21 cellular contexts compared by ENCODE assay signal in the genomic region with DNA sequence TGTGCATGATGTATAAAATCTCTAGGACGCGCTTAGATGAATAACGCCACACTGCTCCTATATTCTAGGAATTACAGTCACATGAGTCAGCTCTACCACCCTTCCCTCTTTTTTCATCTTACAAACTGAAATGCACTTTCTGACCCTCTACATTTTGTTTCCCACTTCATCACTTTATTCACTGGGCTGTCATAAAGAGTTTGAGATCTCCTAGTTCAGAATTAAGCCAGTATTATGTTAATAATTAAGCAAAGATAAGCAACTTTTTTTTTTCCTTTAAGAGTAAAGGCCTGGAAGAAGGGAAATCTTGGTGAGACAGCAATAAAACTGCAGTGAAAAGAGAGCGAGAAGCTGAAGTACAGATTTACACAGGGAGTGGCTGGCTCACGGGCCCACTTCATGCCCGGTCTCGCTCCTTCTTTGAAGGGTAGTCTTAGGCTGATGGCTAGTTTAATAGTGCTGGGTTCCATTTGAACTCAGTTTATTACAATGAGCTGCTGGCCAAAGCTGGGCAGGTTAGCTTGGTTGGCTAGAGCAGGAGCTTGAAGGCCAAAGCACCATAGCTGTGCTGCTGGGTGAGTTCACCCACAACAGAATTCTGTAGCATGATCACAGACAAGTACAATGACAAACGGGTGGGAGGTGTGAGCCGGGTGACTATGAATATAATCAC.
A peak's percentile ranks its signal among the peaks of the same experiment; 100 is the strongest.
DNase-seq lines count a peak whose midpoint lies in the region; ATAC-seq, FAIRE-seq and TF ChIP-seq lines count a peak whose summit lies in the region.
"Had no signal": no experiment of that assay in that cellular context is flagged by ENCODE, and none has a peak within 500 bp of the region (broad histone marks: within the 10 kb centered on the region; RNA-seq: fewer than 3 reads in every experiment).

No MANE protein-coding gene starts in this region.

- BruUV-seq in Caco-2 (replicated peaks; lab: Mats Ljungman, UMichigan) (no TSS peak), K562 (replicated peaks; lab: Mats Ljungman, UMichigan) (no TSS peak)

- DNase-seq in Caco-2: peak; percentile 33 to 47
- no peak for DNase-seq in K562 (ENCODE audit: extremely low read depth in 1 of 4, low spot score in 3 of 4)
- no peak for DNase-seq in glutamatergic neuron
- peak in 3 of 6 donors; percentile 7 to 27 (median 15) for DNase-seq in pancreas
- no peak for DNase-seq in activated T-cell treated with anti-CD3 and anti-CD28 coated beads, Interleukin-2, amount 50 U/mL, for 72 hours
- no peak for DNase-seq in MV-4-11 (lab: John Stamatoyannopoulos, UW)
- no peak for DNase-seq in activated T-cell treated with anti-CD3 and anti-CD28 coated beads, Interleukin-2, amount 50 U/mL, for 48 hours
- DNase-seq in T-helper 1 cell: no peak
- DNase-seq: activated CD4-positive, CD25-positive, alpha-beta regulatory T cell treated with anti-CD3 and anti-CD28 coated beads, Interleukin-2, amount 50 U/mL, for 72 hours; activated CD8-positive, alpha-beta memory T cell treated with anti-CD3 and anti-CD28 coated beads, Interleukin-2, amount 50 U/mL, for 4 hours; activated naive CD4-positive, alpha-beta T cell treated with anti-CD3 and anti-CD28 coated beads for 36 hours; effector CD8-positive, alpha-beta T cell; NCI-H1048; occipital lobe; RPMI8226; stimulated activated naive B cell treated with anti-CD40 and anti-IgM and Interleukin-4, amounts not matched to agents 10 μg/mL and 1 μg/mL and 100 μg/mL, for 72 hours had no signal

- 18% methylated on average over 9 of the region's 9 CpGs for WGBS in K562 (ENCODE audit: insufficient coverage, low coverage, missing lambda C conversion rate)
- WGBS in pancreas, 2 donors: 39 to 46% methylated on average over 9 of the region's 9 CpGs

- intact Hi-C loops in Caco-2 (cut with micrococcal nuclease; ENCODE audit: unreplicated experiment) (loop anchor here (10.0 kb wide), 1 partner anchor 105 kb away; no protein-coding TSS in a partner anchor), K562 (cut with micrococcal nuclease) (no loop called here), pancreas (cut with DNase I) (no loop called here)

- no peak overlapping the region for H3K27ac ChIP-seq in K562 (ENCODE audit: extremely low read depth, low read depth, low read length)
- peak overlapping the region in 3 of 4 donors; percentile 38 to 79 (median 75) for H3K27ac ChIP-seq in pancreas

- H3K27me3 Mint-ChIP-seq in Caco-2 (ENCODE audit: insufficient read depth, unreplicated experiment): no peaks in the 10 kb centered on the region
- no peaks in the 10 kb centered on the region for H3K27me3 Mint-ChIP-seq in glutamatergic neuron (ENCODE audit: unreplicated experiment)
- H3K27me3 Mint-ChIP-seq in activated T-cell treated with anti-CD3 and anti-CD28 coated beads, Interleukin-2, amount 50 U/mL, for 72 hours (ENCODE audit: low read depth): peaks cover under 1% of the 10 kb centered on the region
- H3K27me3 Mint-ChIP-seq: stimulated activated naive B cell treated with anti-CD40 and anti-IgM and Interleukin-4, amounts not matched to agents 10 μg/mL and 1 μg/mL and 100 μg/mL, for 72 hours had no signal

- peak overlapping the region; percentile 88 for H3K27ac Mint-ChIP-seq in Caco-2 (ENCODE audit: unreplicated experiment)
- H3K27ac Mint-ChIP-seq in glutamatergic neuron (ENCODE audit: unreplicated experiment): no peak overlapping the region
- no peak overlapping the region for H3K27ac Mint-ChIP-seq in activated T-cell treated with anti-CD3 and anti-CD28 coated beads, Interleukin-2, amount 50 U/mL, for 72 hours
- H3K27ac Mint-ChIP-seq: activated naive CD4-positive, alpha-beta T cell treated with anti-CD3 and anti-CD28 coated beads for 36 hours; stimulated activated naive B cell treated with anti-CD40 and anti-IgM and Interleukin-4, amounts not matched to agents 10 μg/mL and 1 μg/mL and 100 μg/mL, for 72 hours; T-helper 1 cell treated with Interleukin-12 subunit alpha and Interleukin-12 subunit beta and Interleukin-4 antibody, amounts not matched to agents 30 μg/mL and 1 μg/mL, for 36 hours had no signal

- no peaks in the 10 kb centered on the region for H4K20me1 ChIP-seq in K562 (replicated peaks; ENCODE audit: control insufficient read depth, insufficient read depth, low read length)

- H3K4me2 ChIP-seq in K562 (ENCODE audit: insufficient read depth, low read length): no peak overlapping the region

- H3K4me3 ChIP-seq in Caco-2 (ENCODE audit: low read depth, low read length) (no peak overlapping the region), K562 (no peak overlapping the region), pancreas (no peak overlapping the region)
- H3K4me3 ChIP-seq: GM12878, HAP-1, skin epidermis had no signal

- TF ChIP-seq RAD21 in K562 (CRISPR knock-in tag; conservative IDR thresholded peaks at IDR 0.05 in 1 of 2, IDR thresholded peaks at IDR 0.05 in 1 of 2): no peak

- POLR2A ChIA-PET in Caco-2 (lab: Charles Lee): interaction anchor here (0.7 kb wide), 1 partner anchor 293 kb away, joined by 3 read pairs; no protein-coding TSS in a partner anchor
- POLR2A ChIA-PET in K562 (lab: Yijun Ruan, JAX): interaction anchor here (0.6 kb wide), 1 partner anchor 946 kb away, joined by 5 read pairs; no protein-coding TSS in a partner anchor

- peak; percentile 67 for ATAC-seq in K562
- ATAC-seq in pancreas: peak; percentile 63 to 83 (median 74)
- ATAC-seq in activated T-cell treated with anti-CD3 and anti-CD28 coated beads, Interleukin-2, amount 50 U/mL, for 72 hours (replicated peaks in 1 of 2): no peak
- ATAC-seq: GM12878; stimulated activated naive B cell treated with anti-CD40 and anti-IgM and Interleukin-4, amounts not matched to agents 10 μg/mL and 1 μg/mL and 100 μg/mL, for 72 hours had no signal

- H3K36me3 ChIP-seq in Caco-2 (ENCODE audit: control insufficient read depth, insufficient read depth, low read length) (no peaks in the 10 kb centered on the region), K562 (ENCODE audit: control insufficient read depth, insufficient read depth, low read length) (no peaks in the 10 kb centered on the region), pancreas (no peaks in the 10 kb centered on the region)
- H3K36me3 ChIP-seq: HAP-1 had no signal

- H3K27me3 ChIP-seq in Caco-2 (replicated peaks; ENCODE audit: control insufficient read depth, insufficient read depth, low read length) (no peaks in the 10 kb centered on the region), K562 (ENCODE audit: control insufficient read depth in 2 of 2, insufficient read depth in 2 of 2, low read length in 2 of 2) (no peaks in the 10 kb centered on the region), pancreas (no peaks in the 10 kb centered on the region)

- H3K9me1 ChIP-seq in K562 (ENCODE audit: control insufficient read depth, insufficient read depth, low read length): no peaks in the 10 kb centered on the region

- H3K4me1 ChIP-seq in Caco-2 (peaks cover 54% of the 10 kb centered on the region), K562 (replicated peaks in 1 of 2; ENCODE audit: control insufficient read depth in 2 of 2, insufficient read depth in 2 of 2, low read length in 2 of 2) (peaks cover 0 to 5% of the 10 kb centered on the region in 2 experiments; a peak in 2 of 5 replicates), pancreas (peaks cover 14 to 36% (median 33%) of the 10 kb centered on the region in 3 donors)

- H2AFZ ChIP-seq in K562 (ENCODE audit: low read depth, low read length): no peak overlapping the region

- H3K9me3 ChIP-seq in Caco-2: no peaks in the 10 kb centered on the region
- H3K9me3 ChIP-seq in K562 (replicated peaks; ENCODE audit: control insufficient read depth, insufficient read depth, low read depth, low read length): no peaks in the 10 kb centered on the region
- no peaks in the 10 kb centered on the region for H3K9me3 ChIP-seq in pancreas
- H3K9me3 ChIP-seq: HAP-1 had no signal

- no peak for TF ChIP-seq EP300 in K562 (IDR thresholded peaks at IDR 0.05; ENCODE audit: low read length)

- no peak overlapping the region; a peak in 1 of 4 replicates for H3K9ac ChIP-seq in K562 (ENCODE audit: insufficient read depth in 1 of 2, low read depth in 2 of 2, low read length in 2 of 2)

- TF ChIP-seq POLR2A in K562 (conservative IDR thresholded peaks at IDR 0.05): no peak

- H3K79me2 ChIP-seq in K562 (ENCODE audit: control insufficient read depth, insufficient read depth, low read length): no peaks in the 10 kb centered on the region

- no peak for FAIRE-seq in K562 (lab: Jason Lieb, UNC)
- no peak for FAIRE-seq in pancreas (lab: Jason Lieb, UNC)
- FAIRE-seq: frontal cortex, GM12878 had no signal

- H3K4me1 Mint-ChIP-seq in Caco-2 (ENCODE audit: low read depth, unreplicated experiment) (peaks cover 29% of the 10 kb centered on the region), glutamatergic neuron (ENCODE audit: low read depth, unreplicated experiment) (peaks cover 35% of the 10 kb centered on the region)
- no peaks in the 10 kb centered on the region for H3K4me1 Mint-ChIP-seq in activated T-cell treated with anti-CD3 and anti-CD28 coated beads, Interleukin-2, amount 50 U/mL, for 72 hours (ENCODE audit: low read depth)
- H3K4me1 Mint-ChIP-seq: stimulated activated naive B cell treated with anti-CD40 and anti-IgM and Interleukin-4, amounts not matched to agents 10 μg/mL and 1 μg/mL and 100 μg/mL, for 72 hours had no signal

- no peaks in the 10 kb centered on the region for H3K9me3 Mint-ChIP-seq in Caco-2 (ENCODE audit: unreplicated experiment)
- no peaks in the 10 kb centered on the region for H3K9me3 Mint-ChIP-seq in glutamatergic neuron (ENCODE audit: unreplicated experiment)
- no peaks in the 10 kb centered on the region for H3K9me3 Mint-ChIP-seq in activated T-cell treated with anti-CD3 and anti-CD28 coated beads, Interleukin-2, amount 50 U/mL, for 72 hours
- H3K9me3 Mint-ChIP-seq: activated naive CD4-positive, alpha-beta T cell treated with anti-CD3 and anti-CD28 coated beads for 36 hours; stimulated activated naive B cell treated with anti-CD40 and anti-IgM and Interleukin-4, amounts not matched to agents 10 μg/mL and 1 μg/mL and 100 μg/mL, for 72 hours; T-helper 1 cell treated with Interleukin-12 subunit alpha and Interleukin-12 subunit beta and Interleukin-4 antibody, amounts not matched to agents 30 μg/mL and 1 μg/mL, for 36 hours had no signal

- no peaks in the 10 kb centered on the region for H3K36me3 Mint-ChIP-seq in Caco-2 (ENCODE audit: insufficient read depth, unreplicated experiment)
- H3K36me3 Mint-ChIP-seq in glutamatergic neuron (ENCODE audit: unreplicated experiment): no peaks in the 10 kb centered on the region
- H3K36me3 Mint-ChIP-seq in activated T-cell treated with anti-CD3 and anti-CD28 coated beads, Interleukin-2, amount 50 U/mL, for 72 hours (ENCODE audit: insufficient read depth in 2 of 2): no peaks in the 10 kb centered on the region
- H3K36me3 Mint-ChIP-seq: stimulated activated naive B cell treated with anti-CD40 and anti-IgM and Interleukin-4, amounts not matched to agents 10 μg/mL and 1 μg/mL and 100 μg/mL, for 72 hours had no signal

- in situ Hi-C loops in K562 (cut with MboI): no loop called here

- H3K4me3 Mint-ChIP-seq in Caco-2 (ENCODE audit: unreplicated experiment) (peak overlapping the region; percentile 66), glutamatergic neuron (ENCODE audit: unreplicated experiment) (peak overlapping the region; percentile 28)
- H3K4me3 Mint-ChIP-seq in activated T-cell treated with anti-CD3 and anti-CD28 coated beads, Interleukin-2, amount 50 U/mL, for 72 hours: no peak overlapping the region
- H3K4me3 Mint-ChIP-seq: activated naive CD4-positive, alpha-beta T cell treated with anti-CD3 and anti-CD28 coated beads for 36 hours; stimulated activated naive B cell treated with anti-CD40 and anti-IgM and Interleukin-4, amounts not matched to agents 10 μg/mL and 1 μg/mL and 100 μg/mL, for 72 hours; T-helper 1 cell treated with Interleukin-12 subunit alpha and Interleukin-12 subunit beta and Interleukin-4 antibody, amounts not matched to agents 30 μg/mL and 1 μg/mL, for 36 hours had no signal

- TF ChIP-seq CTCF in Caco-2 (IDR thresholded peaks at IDR 0.05; ENCODE audit: insufficient read depth in 1 of 2, low read depth in 1 of 2, low read length in 1 of 2, severe bottlenecking in 1 of 2, unreplicated experiment in 1 of 2): no peak
- no peak for TF ChIP-seq CTCF in K562 (IDR thresholded peaks at IDR 0.05 in 2 of 3, conservative IDR thresholded peaks at IDR 0.05 in 1 of 3; ENCODE audit: insufficient read depth in 2 of 3, low read depth in 1 of 3, low read length in 3 of 3)
- TF ChIP-seq CTCF in glutamatergic neuron (IDR thresholded peaks at IDR 0.05; ENCODE audit: partially characterized antibody, unreplicated experiment): no peak
- no peak for TF ChIP-seq CTCF in pancreas (IDR thresholded peaks at IDR 0.05)

- CTCF ChIA-PET in Caco-2 (lab: Charles Lee): no interaction called here
- CTCF ChIA-PET in K562 (lab: Yijun Ruan, JAX; ENCODE audit: low intra/inter-chr PET ratio): no interaction called here

Comparison
In these comparisons a context has a peak if more than half of its experiments do, and no peak if none do; other contexts are left out.
1. DNase-seq: peak in Caco-2 (2 of 2); none in K562 (0 of 4), glutamatergic neuron (single experiment), activated T-cell treated with anti-CD3 and anti-CD28 coated beads, Interleukin-2, amount 50 U/mL, for 72 hours (0 of 2), MV-4-11 (single experiment), activated T-cell treated with anti-CD3 and anti-CD28 coated beads, Interleukin-2, amount 50 U/mL, for 48 hours (0 of 2) and T-helper 1 cell (0 of 5).
2. H3K4me3 Mint-ChIP-seq: peak in Caco-2 (single experiment) and glutamatergic neuron (single experiment); none in activated T-cell treated with anti-CD3 and anti-CD28 coated beads, Interleukin-2, amount 50 U/mL, for 72 hours (0 of 2).
3. ATAC-seq: peak in K562 (single experiment) and pancreas (4 of 4); none in activated T-cell treated with anti-CD3 and anti-CD28 coated beads, Interleukin-2, amount 50 U/mL, for 72 hours (0 of 2).